10 cellular contexts compared by ENCODE assay signal in genomic region chr6:142927904-142928303, GRCh38. TPM values are rescaled to one million over a fixed set of nuclear protein-coding genes. Genes with fewer than 3 reads are reported as not detected.
DNase-seq lines count a peak whose midpoint lies in the region; ATAC-seq, FAIRE-seq and TF ChIP-seq lines count a peak whose summit lies in the region.
"Had no signal": no experiment of that assay in that cellular context is flagged by ENCODE, and none has a peak within 500 bp of the region (broad histone marks: within the 10 kb centered on the region; RNA-seq: fewer than 3 reads in every experiment).

No MANE protein-coding gene starts in this region.

- H3K9me3 Mint-ChIP-seq in CD4-positive, CD25-positive, alpha-beta regulatory T cell, result no peaks in the 10 kb centered on the region
- H3K9me3 Mint-ChIP-seq in astrocyte (ENCODE audit: unreplicated experiment), result no peaks in the 10 kb centered on the region

- no peak overlapping the region for H4K8ac ChIP-seq in mesenchymal stem cell (ENCODE audit: low read length)

- H2AFZ ChIP-seq in astrocyte (ENCODE audit: low read depth, low read length), result no peak overlapping the region
- no peak overlapping the region for H2AFZ ChIP-seq in mesenchymal stem cell (ENCODE audit: low read depth, low read length)

- peak overlapping the region; percentile 96 for H3K27ac ChIP-seq in CD4-positive, CD25-positive, alpha-beta regulatory T cell (ENCODE audit: insufficient read depth, low read length, poor library complexity, severe bottlenecking)
- H3K27ac ChIP-seq in astrocyte (ENCODE audit: low read depth, low read length) (peak overlapping the region; percentile 91), mesenchymal stem cell (ENCODE audit: low read length, poor library complexity, severe bottlenecking) (no peak overlapping the region)

- H3K4me2 ChIP-seq in astrocyte (ENCODE audit: low read length) (peak overlapping the region; percentile 95), mesenchymal stem cell (ENCODE audit: low read length, poor library complexity, severe bottlenecking) (no peak overlapping the region)

- H2BK12ac ChIP-seq in mesenchymal stem cell (ENCODE audit: low read length in 2 of 2), result no peak overlapping the region

- peak overlapping the region; percentile 96 for H3K4me3 ChIP-seq in CD4-positive, CD25-positive, alpha-beta regulatory T cell (ENCODE audit: low read depth, low read length)
- H3K4me3 ChIP-seq in astrocyte (ENCODE audit: insufficient read depth, low read depth, low read length) (no peak overlapping the region), mesenchymal stem cell (ENCODE audit: insufficient read depth in 1 of 2, low read depth in 1 of 2, low read length in 2 of 2) (peak overlapping the region in 1 of 2 experiments; percentile 83)

- no peak for TF ChIP-seq CTCF in astrocyte (IDR thresholded peaks at IDR 0.05; ENCODE audit: insufficient read depth, low read depth, low read length)

- no peak overlapping the region for H4K91ac ChIP-seq in mesenchymal stem cell (ENCODE audit: low read length)

- no peaks in the 10 kb centered on the region for H3K27me3 ChIP-seq in CD4-positive, CD25-positive, alpha-beta regulatory T cell (ENCODE audit: control insufficient read depth, insufficient read depth, low read length)
- H3K27me3 ChIP-seq in astrocyte (ENCODE audit: insufficient read depth, low read length), result no peaks in the 10 kb centered on the region
- H3K27me3 ChIP-seq in mesenchymal stem cell (ENCODE audit: control insufficient read depth in 1 of 2, insufficient read depth in 1 of 2, low read length in 2 of 2), result no peaks in the 10 kb centered on the region

- peak overlapping the region; percentile 90 to 96 (median 94) for H3K4me3 Mint-ChIP-seq in CD4-positive, CD25-positive, alpha-beta regulatory T cell
- peak overlapping the region; percentile 87 for H3K4me3 Mint-ChIP-seq in astrocyte (ENCODE audit: unreplicated experiment)

- peaks cover 55 to 91% (median 66%) of the 10 kb centered on the region in 4 donors for H3K4me1 Mint-ChIP-seq in CD4-positive, CD25-positive, alpha-beta regulatory T cell
- peaks cover 26% of the 10 kb centered on the region for H3K4me1 Mint-ChIP-seq in astrocyte (ENCODE audit: low read depth, unreplicated experiment)

- H3K14ac ChIP-seq in mesenchymal stem cell (ENCODE audit: low read length in 2 of 2), result no peak overlapping the region

- H3K4ac ChIP-seq in mesenchymal stem cell (ENCODE audit: low read depth in 1 of 2, low read length in 2 of 2), result no peak overlapping the region

- ATAC-seq in CD4-positive, CD25-positive, alpha-beta regulatory T cell (ENCODE audit: low read depth in 2 of 2), result peak in 1 of 2 donors; percentile 51
- ATAC-seq in HG02885 (IDR thresholded peaks at IDR 0.05; ENCODE audit: poor library complexity, unreplicated experiment), result peak; percentile 31
- no peak for ATAC-seq in HG03457 (IDR thresholded peaks at IDR 0.05; ENCODE audit: unreplicated experiment)

- H3K9ac ChIP-seq in astrocyte (ENCODE audit: low read length), result peak overlapping the region; percentile 92
- H3K9ac ChIP-seq in mesenchymal stem cell (ENCODE audit: low read length), result peak overlapping the region; percentile 95

- no peaks in the 10 kb centered on the region for H3K36me3 ChIP-seq in CD4-positive, CD25-positive, alpha-beta regulatory T cell (ENCODE audit: control insufficient read depth, insufficient read depth, low read length)
- H3K36me3 ChIP-seq in astrocyte (ENCODE audit: insufficient read depth, low read length) (no peaks in the 10 kb centered on the region), mesenchymal stem cell (ENCODE audit: control insufficient read depth in 1 of 2, insufficient read depth in 2 of 2, low read depth in 1 of 2, low read length in 2 of 2) (no peaks in the 10 kb centered on the region)

- WGBS in mesenchymal stem cell, result 90% methylated on average over 4 of the region's 5 CpGs

- H3K27me3 Mint-ChIP-seq in CD4-positive, CD25-positive, alpha-beta regulatory T cell, result no peaks in the 10 kb centered on the region
- no peaks in the 10 kb centered on the region for H3K27me3 Mint-ChIP-seq in astrocyte (ENCODE audit: low read depth, unreplicated experiment)

- peaks cover 9% of the 10 kb centered on the region for H3K36me3 Mint-ChIP-seq in CD4-positive, CD25-positive, alpha-beta regulatory T cell
- no peaks in the 10 kb centered on the region for H3K36me3 Mint-ChIP-seq in astrocyte (ENCODE audit: low read depth, unreplicated experiment)

- H3K9me3 ChIP-seq in CD4-positive, CD25-positive, alpha-beta regulatory T cell (ENCODE audit: control insufficient read depth in 2 of 2, low read length in 2 of 2), result no peaks in the 10 kb centered on the region
- H3K9me3 ChIP-seq in astrocyte (ENCODE audit: insufficient read depth, low read depth, low read length) (no peaks in the 10 kb centered on the region), mesenchymal stem cell (ENCODE audit: control insufficient read depth, low read length) (no peaks in the 10 kb centered on the region)

- H3K18ac ChIP-seq in mesenchymal stem cell (ENCODE audit: low read depth in 1 of 2, low read length in 2 of 2), result no peak overlapping the region

- no peak overlapping the region for H2BK120ac ChIP-seq in mesenchymal stem cell (ENCODE audit: low read depth, low read length)

- no peak for FAIRE-seq in astrocyte (lab: Jason Lieb, UNC)

- peaks cover 9% of the 10 kb centered on the region for H4K20me1 ChIP-seq in astrocyte (ENCODE audit: insufficient read depth, low read length)

- peaks cover 82% of the 10 kb centered on the region for H3K79me2 ChIP-seq in astrocyte (ENCODE audit: insufficient read depth, low read length)

- H3K23ac ChIP-seq in mesenchymal stem cell (ENCODE audit: low read length in 2 of 2), result no peak overlapping the region

- peaks cover 64% of the 10 kb centered on the region for H3K4me1 ChIP-seq in CD4-positive, CD25-positive, alpha-beta regulatory T cell (ENCODE audit: control insufficient read depth, insufficient read depth, low read length, poor library complexity, severe bottlenecking)
- peaks cover 22% of the 10 kb centered on the region for H3K4me1 ChIP-seq in astrocyte (ENCODE audit: insufficient read depth, low read length)
- no peaks in the 10 kb centered on the region for H3K4me1 ChIP-seq in mesenchymal stem cell (ENCODE audit: control insufficient read depth, insufficient read depth, low read depth, low read length)

- H3K27ac Mint-ChIP-seq in CD4-positive, CD25-positive, alpha-beta regulatory T cell, result peak overlapping the region; percentile 95 to 99 (median 96)
- H3K27ac Mint-ChIP-seq in astrocyte (ENCODE audit: unreplicated experiment), result peak overlapping the region; percentile 94

- peaks cover 8% of the 10 kb centered on the region for H3K79me1 ChIP-seq in mesenchymal stem cell (replicated peaks; ENCODE audit: low read length, poor library complexity, severe bottlenecking)

- no peak overlapping the region for H2BK5ac ChIP-seq in mesenchymal stem cell (ENCODE audit: low read depth, low read length, poor library complexity, severe bottlenecking)

- H2AK5ac ChIP-seq in mesenchymal stem cell (ENCODE audit: low read length, severe bottlenecking), result no peak overlapping the region

- H2BK15ac ChIP-seq in mesenchymal stem cell (ENCODE audit: low read depth, poor library complexity, severe bottlenecking), result no peak overlapping the region

- in situ Hi-C loops in KBM-7 (cut with MboI; ENCODE audit: low pct_unique_long_range_greater_than_20kb, low sequenced_read_pairs), result no loop called here

- peak in 2 of 3 donors; percentile 51 to 67 for DNase-seq in CD4-positive, CD25-positive, alpha-beta regulatory T cell
- DNase-seq in astrocyte (ENCODE audit: low read depth) (no peak), mesenchymal stem cell (peak; percentile 34), 8988T (no peak), KBM-7 (no peak)
- no peak for DNase-seq in stimulated activated CD4-positive, alpha-beta T cell treated with anti-CD3 and anti-CD28 coated beads, Interleukin-2, amount 100 ng/mL, for 48 hours
- DNase-seq: foreskin melanocyte, NCI-H2107 had no signal

RNA-seq across cellular contexts. Expression of gene HIVEP2, which starts 17.1 kb away (rescaled TPM):
- 76.7 TPM for total RNA-seq in CD4-positive, CD25-positive, alpha-beta regulatory T cell
- polyA plus RNA-seq in CD4-positive, CD25-positive, alpha-beta regulatory T cell, result 10 to 100 TPM in 3 of 4 donors, 1 to 10 TPM in 1; 9.7 to 12.5 (median 11.8) TPM
- 17.0 and 21.2 TPM in 2 replicates for total RNA-seq in astrocyte
- 8.5 TPM for polyA plus RNA-seq in mesenchymal stem cell (2013, experiment 1 of 2)
- polyA plus RNA-seq in mesenchymal stem cell (2013, experiment 2 of 2), result 8.1 TPM

Comparison
In these comparisons a context has a peak if more than half of its experiments do, and no peak if none do; other contexts are left out.
1. DNase-seq: peak in CD4-positive, CD25-positive, alpha-beta regulatory T cell (2 of 3) and mesenchymal stem cell (single experiment); none in astrocyte (single experiment), stimulated activated CD4-positive, alpha-beta T cell treated with anti-CD3 and anti-CD28 coated beads, Interleukin-2, amount 100 ng/mL, for 48 hours (0 of 2), 8988T (single experiment) and KBM-7 (single experiment).